27 cellular contexts compared by ENCODE assay signal in the genomic region with DNA sequence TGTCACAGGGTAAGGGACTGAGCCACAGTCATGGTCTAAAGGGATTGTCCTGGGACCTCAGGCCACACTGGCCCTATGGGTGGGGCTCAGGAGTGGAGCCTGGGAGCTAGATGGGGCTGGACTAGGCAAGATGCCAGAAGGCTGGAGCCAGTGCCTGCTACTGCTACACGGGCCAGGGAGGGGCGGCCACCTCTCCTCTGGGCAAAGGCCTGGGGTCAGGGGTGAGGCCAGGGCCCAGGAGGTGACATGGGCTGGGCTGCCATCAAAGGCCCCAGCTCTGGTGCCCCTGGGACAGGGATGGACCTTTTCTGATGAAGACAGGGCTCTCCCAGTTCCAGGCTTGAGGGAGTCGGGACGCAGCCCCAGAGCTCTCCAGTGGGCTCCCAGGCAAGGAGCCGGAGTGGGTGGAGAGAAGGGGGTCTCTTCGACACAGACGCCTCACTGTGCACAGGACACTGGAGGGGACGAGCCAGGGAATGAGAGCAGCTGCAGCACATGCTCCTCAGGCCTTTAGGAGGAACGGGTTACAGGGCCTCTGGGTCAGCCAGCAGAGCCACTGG.
DNase-seq lines count a peak whose midpoint lies in the region; ATAC-seq and TF ChIP-seq lines count a peak whose summit lies in the region.
"Had no signal": no experiment of that assay in that cellular context is flagged by ENCODE, and none has a peak within 500 bp of the region (broad histone marks: within the 10 kb centered on the region; RNA-seq: fewer than 3 reads in every experiment).

No MANE protein-coding gene starts in this region.

- H3K9me3 Mint-ChIP-seq in activated naive CD8-positive, alpha-beta T cell treated with anti-CD3 and anti-CD28 coated beads, Interleukin-2, amount 10 ng/mL, durations not matched to agents 7 days and 5 days: no peaks in the 10 kb centered on the region
- H3K9me3 Mint-ChIP-seq in activated naive CD8-positive, alpha-beta T cell treated with anti-CD3 and anti-CD28 coated beads for 36 hours: no peaks in the 10 kb centered on the region
- no peaks in the 10 kb centered on the region for H3K9me3 Mint-ChIP-seq in endodermal cell
- no peaks in the 10 kb centered on the region for H3K9me3 Mint-ChIP-seq in neural crest cell
- H3K9me3 Mint-ChIP-seq: activated CD4-positive, alpha-beta memory T cell treated with anti-CD3 and anti-CD28 coated beads, Interleukin-2, amount 10 ng/mL, durations not matched to agents 7 days and 5 days; activated naive CD8-positive, alpha-beta T cell treated with anti-CD3 and anti-CD28 coated beads, Interleukin-2, amount 50 U/mL, for 24 hours; CD8-positive, alpha-beta T cell had no signal

- no peak overlapping the region for H3K4me3 Mint-ChIP-seq in activated naive CD8-positive, alpha-beta T cell treated with anti-CD3 and anti-CD28 coated beads, Interleukin-2, amount 10 ng/mL, durations not matched to agents 7 days and 5 days
- no peak overlapping the region for H3K4me3 Mint-ChIP-seq in activated naive CD8-positive, alpha-beta T cell treated with anti-CD3 and anti-CD28 coated beads for 36 hours
- H3K4me3 Mint-ChIP-seq in endodermal cell (no peak overlapping the region), neural crest cell (no peak overlapping the region)
- H3K4me3 Mint-ChIP-seq: activated CD4-positive, alpha-beta memory T cell treated with anti-CD3 and anti-CD28 coated beads, Interleukin-2, amount 10 ng/mL, durations not matched to agents 7 days and 5 days; activated naive CD8-positive, alpha-beta T cell treated with anti-CD3 and anti-CD28 coated beads, Interleukin-2, amount 50 U/mL, for 24 hours; CD8-positive, alpha-beta T cell had no signal

- H3K36me3 ChIP-seq in endodermal cell (ENCODE audit: control insufficient read depth, insufficient read depth, low read length) (no peaks in the 10 kb centered on the region), upper lobe of right lung (no peaks in the 10 kb centered on the region), BE2C (no peaks in the 10 kb centered on the region)
- H3K36me3 ChIP-seq: SJSA1, thoracic aorta had no signal

- no peak for ATAC-seq in activated naive CD8-positive, alpha-beta T cell treated with anti-CD3 and anti-CD28 coated beads, Interleukin-2, amount 10 ng/mL, durations not matched to agents 7 days and 5 days (ENCODE audit: low read depth)
- peak; percentile 21 for ATAC-seq in upper lobe of right lung
- ATAC-seq: activated naive CD8-positive, alpha-beta T cell treated with anti-CD3 and anti-CD28 coated beads, Interleukin-2, amount 50 U/mL, for 24 hours; CD8-positive, alpha-beta T cell; Panc1 had no signal

- H3K4me1 ChIP-seq in endodermal cell (ENCODE audit: control insufficient read depth, insufficient read depth, low read length): no peaks in the 10 kb centered on the region
- no peaks in the 10 kb centered on the region for H3K4me1 ChIP-seq in upper lobe of right lung
- H3K4me1 ChIP-seq in BE2C: no peaks in the 10 kb centered on the region
- H3K4me1 ChIP-seq: A549, SJSA1 had no signal

- H3K36me3 Mint-ChIP-seq in activated naive CD8-positive, alpha-beta T cell treated with anti-CD3 and anti-CD28 coated beads, Interleukin-2, amount 10 ng/mL, durations not matched to agents 7 days and 5 days: no peaks in the 10 kb centered on the region
- H3K36me3 Mint-ChIP-seq in activated naive CD8-positive, alpha-beta T cell treated with anti-CD3 and anti-CD28 coated beads for 36 hours: no peaks in the 10 kb centered on the region
- H3K36me3 Mint-ChIP-seq in endodermal cell (ENCODE audit: low read depth) (no peaks in the 10 kb centered on the region), neural crest cell (ENCODE audit: low read depth) (no peaks in the 10 kb centered on the region)
- H3K36me3 Mint-ChIP-seq: CD8-positive, alpha-beta T cell had no signal

- H3K27ac ChIP-seq in endodermal cell (ENCODE audit: low read depth, low read length) (no peak overlapping the region), upper lobe of right lung (no peak overlapping the region)
- H3K27ac ChIP-seq: A549, dorsolateral prefrontal cortex, SJSA1, thoracic aorta had no signal

- peak; percentile 15 for DNase-seq in activated naive CD8-positive, alpha-beta T cell treated with anti-CD3 and anti-CD28 coated beads, Interleukin-2, amount 10 ng/mL, durations not matched to agents 7 days and 5 days
- DNase-seq in activated naive CD8-positive, alpha-beta T cell treated with anti-CD3 and anti-CD28 coated beads for 36 hours: no peak
- DNase-seq in endodermal cell (peak; percentile 41), neural crest cell (ENCODE audit: low read depth, low spot score) (no peak), upper lobe of right lung (peak; percentile 56), BE2C (no peak), activated gamma-delta T cell treated with Interleukin-2 at 50 U/mL for 16 hours (no peak), GM19238 (ENCODE audit: insufficient read length, low spot score) (no peak)
- DNase-seq: activated CD4-positive, alpha-beta memory T cell treated with anti-CD3 and anti-CD28 coated beads, Interleukin-2, amount 10 ng/mL, durations not matched to agents 7 days and 5 days; activated effector memory CD4-positive, alpha-beta T cell treated with Interleukin-2 at 50 U/mL for 16 hours; activated naive CD8-positive, alpha-beta T cell treated with anti-CD3 and anti-CD28 coated beads, Interleukin-2, amount 50 U/mL, for 24 hours; CD8-positive, alpha-beta T cell; glutamatergic neuron; GOT3; mammary epithelial cell; NCI-H1048; NCI-H187 treated with DMSO at 0.1 percent for 48 hours; NCI-H2171 treated with DMSO at 0.1 percent for 48 hours; NCI-H526; NK-92 treated with Interleukin-12 subunit alpha and Interleukin-12 subunit beta, amount 100 ng/mL, for 24 hours; stimulated activated naive CD4-positive, alpha-beta T cell treated with Interleukin-2 at 50 U/mL for 16 hours; T-helper 1 cell had no signal

- H3K27ac Mint-ChIP-seq in activated naive CD8-positive, alpha-beta T cell treated with anti-CD3 and anti-CD28 coated beads, Interleukin-2, amount 10 ng/mL, durations not matched to agents 7 days and 5 days: no peak overlapping the region
- no peak overlapping the region for H3K27ac Mint-ChIP-seq in activated naive CD8-positive, alpha-beta T cell treated with anti-CD3 and anti-CD28 coated beads for 36 hours
- H3K27ac Mint-ChIP-seq in endodermal cell (no peak overlapping the region), neural crest cell (ENCODE audit: unreplicated experiment) (peak overlapping the region; percentile 27)
- H3K27ac Mint-ChIP-seq: activated CD4-positive, alpha-beta memory T cell treated with anti-CD3 and anti-CD28 coated beads, Interleukin-2, amount 10 ng/mL, durations not matched to agents 7 days and 5 days; activated naive CD8-positive, alpha-beta T cell treated with anti-CD3 and anti-CD28 coated beads, Interleukin-2, amount 50 U/mL, for 24 hours; CD8-positive, alpha-beta T cell had no signal

- H3K4me1 Mint-ChIP-seq in activated naive CD8-positive, alpha-beta T cell treated with anti-CD3 and anti-CD28 coated beads, Interleukin-2, amount 10 ng/mL, durations not matched to agents 7 days and 5 days: peaks cover 5% of the 10 kb centered on the region
- H3K4me1 Mint-ChIP-seq in activated naive CD8-positive, alpha-beta T cell treated with anti-CD3 and anti-CD28 coated beads for 36 hours: peaks cover 7% of the 10 kb centered on the region
- H3K4me1 Mint-ChIP-seq in endodermal cell (no peaks in the 10 kb centered on the region), neural crest cell (no peaks in the 10 kb centered on the region)

- 91% methylated on average over 9 of the region's 9 CpGs; no CpG with 5 or more reads in 1 of the 2 experiments for WGBS in endodermal cell (ENCODE audit: insufficient coverage in 1 of 2, insufficient read length in 1 of 2), 2 experiments

- H3K27me3 ChIP-seq in endodermal cell (ENCODE audit: control insufficient read depth, insufficient read depth, low read length, poor library complexity, severe bottlenecking) (no peaks in the 10 kb centered on the region), upper lobe of right lung (no peaks in the 10 kb centered on the region), BE2C (no peaks in the 10 kb centered on the region)
- H3K27me3 ChIP-seq: dorsolateral prefrontal cortex, SJSA1 had no signal

- intact Hi-C loops in upper lobe of right lung (cut with DNase I): no loop called here

- no peak overlapping the region for H3K4me3 ChIP-seq in endodermal cell (ENCODE audit: low read length)
- no peak overlapping the region for H3K4me3 ChIP-seq in upper lobe of right lung
- H3K4me3 ChIP-seq in BE2C (ENCODE audit: low read depth, low read length): no peak overlapping the region
- H3K4me3 ChIP-seq: A549, dorsolateral prefrontal cortex, SJSA1, thoracic aorta had no signal

- POLR2A ChIA-PET in activated naive CD8-positive, alpha-beta T cell treated with anti-CD3 and anti-CD28 coated beads, Interleukin-2, amount 10 ng/mL, durations not matched to agents 7 days and 5 days (lab: Charles Lee): no interaction called here

- no peak overlapping the region for H3K9ac ChIP-seq in endodermal cell (ENCODE audit: extremely low read depth, low read length, poor library complexity, severe bottlenecking)

- TF ChIP-seq CTCF in endodermal cell (conservative IDR thresholded peaks at IDR 0.05): no peak
- no peak for TF ChIP-seq CTCF in neural crest cell (conservative IDR thresholded peaks at IDR 0.05)
- no peak for TF ChIP-seq CTCF in upper lobe of right lung (IDR thresholded peaks at IDR 0.05)
- TF ChIP-seq CTCF in BE2C (IDR thresholded peaks at IDR 0.05; ENCODE audit: low read depth, low read length): no peak

- H3K27me3 Mint-ChIP-seq in activated naive CD8-positive, alpha-beta T cell treated with anti-CD3 and anti-CD28 coated beads, Interleukin-2, amount 10 ng/mL, durations not matched to agents 7 days and 5 days: peaks cover 21% of the 10 kb centered on the region
- H3K27me3 Mint-ChIP-seq in activated naive CD8-positive, alpha-beta T cell treated with anti-CD3 and anti-CD28 coated beads for 36 hours: no peaks in the 10 kb centered on the region
- H3K27me3 Mint-ChIP-seq in endodermal cell (ENCODE audit: insufficient read depth) (no peaks in the 10 kb centered on the region), neural crest cell (ENCODE audit: low read depth) (peaks cover 10% of the 10 kb centered on the region)

- no peaks in the 10 kb centered on the region for H3K9me3 ChIP-seq in endodermal cell (ENCODE audit: control insufficient read depth, low read length)
- no peaks in the 10 kb centered on the region for H3K9me3 ChIP-seq in upper lobe of right lung
- H3K9me3 ChIP-seq in BE2C: no peaks in the 10 kb centered on the region
- H3K9me3 ChIP-seq: A549, SJSA1, thoracic aorta had no signal

Comparison
In these comparisons a context has a peak if more than half of its experiments do, and no peak if none do; other contexts are left out.
1. DNase-seq: peak in activated naive CD8-positive, alpha-beta T cell treated with anti-CD3 and anti-CD28 coated beads, Interleukin-2, amount 10 ng/mL, durations not matched to agents 7 days and 5 days (single experiment), endodermal cell (single experiment) and upper lobe of right lung (single experiment); none in activated naive CD8-positive, alpha-beta T cell treated with anti-CD3 and anti-CD28 coated beads for 36 hours (single experiment), neural crest cell (single experiment), BE2C (single experiment), activated gamma-delta T cell treated with Interleukin-2 at 50 U/mL for 16 hours (single experiment) and GM19238 (single experiment).